8 cellular contexts compared by ENCODE assay signal in the genomic region with DNA sequence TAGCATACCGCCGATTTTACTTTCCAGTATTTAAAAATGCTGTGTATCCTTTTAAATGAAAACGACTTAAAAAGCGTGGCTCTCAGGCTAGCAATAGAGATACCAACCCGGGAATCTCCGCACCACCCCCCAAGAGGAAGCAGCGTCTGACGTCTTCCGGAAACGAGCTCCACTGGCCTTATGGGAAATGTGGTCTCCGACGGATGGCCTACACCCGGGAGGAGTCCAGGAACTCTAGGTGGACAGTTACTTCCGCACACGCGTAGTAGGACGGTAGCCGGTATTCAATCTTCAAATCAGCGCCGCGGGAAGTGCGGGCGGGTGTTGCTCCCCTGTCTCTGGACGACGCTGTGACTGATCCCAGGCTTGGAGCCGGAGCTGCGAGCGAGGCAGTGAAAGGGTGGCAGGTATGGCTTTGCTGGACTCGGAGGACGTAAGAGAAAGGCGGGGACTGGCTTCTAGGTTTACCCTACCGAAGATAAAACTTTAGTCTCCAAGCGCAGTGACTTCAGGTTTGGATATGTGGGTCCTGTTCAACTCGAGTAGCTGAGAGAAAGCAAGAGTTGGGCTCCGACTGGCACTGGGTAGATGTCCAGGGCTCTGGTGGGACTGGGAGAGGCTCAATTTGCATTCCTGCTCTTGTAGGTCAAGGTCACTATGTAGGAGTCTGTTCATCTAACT. TPM values are rescaled to one million over a fixed set of nuclear protein-coding genes. Genes with fewer than 3 reads are reported as not detected.
DNase-seq lines count a peak whose midpoint lies in the region; ATAC-seq and TF ChIP-seq lines count a peak whose summit lies in the region.

A gene (plus strand): TSS at position 257 of the 681 bp plus-strand sequence. CDS start 1,530 bp downstream, outside the sequence.

- no peak for TF ChIP-seq CTCF in ascending aorta (IDR thresholded peaks at IDR 0.05)

- ATAC-seq in GM18499 (IDR thresholded peaks at IDR 0.05; ENCODE audit: insufficient read depth, unreplicated experiment) (peak; percentile 81), HG02938 (IDR thresholded peaks at IDR 0.05; ENCODE audit: unreplicated experiment) (peak; percentile 86), aorta (ENCODE audit: low FRiP score) (peak; percentile 98)

- peak; percentile 59 to 73 for DNase-seq in NCI-H187 (lab: John Stamatoyannopoulos, UW)
- peak; percentile 47 to 94 (median 78) for DNase-seq in T-helper 2 cell
- peak; percentile 63 to 94 for DNase-seq in ascending aorta (ENCODE audit: low spot score in 2 of 2)
- peak; percentile 93 for DNase-seq in hepatic stellate cell (ENCODE audit: low spot score)
- peak; percentile 92 for DNase-seq in aorta

- H3K4me1 ChIP-seq in ascending aorta, result peaks cover 0 to 8% of the 10 kb centered on the region in 2 donors
- no peaks in the 10 kb centered on the region for H3K4me1 ChIP-seq in rectal smooth muscle tissue (ENCODE audit: control insufficient read depth, insufficient read depth, low read length)
- H3K4me1 ChIP-seq in aorta (ENCODE audit: control insufficient read depth in 1 of 2, insufficient read depth in 2 of 2, low read length in 2 of 2), result peaks cover 0 to 2% of the 10 kb centered on the region in 2 donors

- intact Hi-C loops in ascending aorta (cut with DNase I) (loop anchor here (1.0 to 5.0 kb wide), 2 partner anchors 54 to 136 kb away; a partner anchor contains a TSS), aorta (cut with DNase I) (no loop called here)

- H3K9me3 ChIP-seq in ascending aorta (no peaks in the 10 kb centered on the region), aorta (ENCODE audit: control insufficient read depth, low read length) (no peaks in the 10 kb centered on the region)

- H3K36me3 ChIP-seq in ascending aorta (no peaks in the 10 kb centered on the region), rectal smooth muscle tissue (ENCODE audit: control insufficient read depth, insufficient read depth, low read length) (no peaks in the 10 kb centered on the region), aorta (ENCODE audit: control insufficient read depth in 1 of 2, insufficient read depth in 2 of 2, low read length in 1 of 2) (no peaks in the 10 kb centered on the region)

- H3K27ac ChIP-seq in ascending aorta (peak within 1 kb of the TSS; percentile 77 to 81), rectal smooth muscle tissue (ENCODE audit: low read depth, low read length) (peak within 1 kb of the TSS; percentile 76), aorta (ENCODE audit: low read depth in 1 of 2, low read length in 2 of 2) (peak within 1 kb of the TSS; percentile 11 to 78)

- 0% methylated on average over 35 of the region's 35 CpGs for WGBS in aorta, 2 donors

- H3K27me3 ChIP-seq in ascending aorta (no peaks in the 10 kb centered on the region), rectal smooth muscle tissue (ENCODE audit: control insufficient read depth, insufficient read depth, low read length) (no peaks in the 10 kb centered on the region), aorta (ENCODE audit: control insufficient read depth in 1 of 2, insufficient read depth in 2 of 2, low read length in 1 of 2) (no peaks in the 10 kb centered on the region)

- H3K9ac ChIP-seq in rectal smooth muscle tissue (ENCODE audit: low read length), result peak within 1 kb of the TSS; percentile 72

- H3K4me3 ChIP-seq in ascending aorta (peak within 1 kb of the TSS; percentile 59 to 77), rectal smooth muscle tissue (ENCODE audit: low read length) (peak within 1 kb of the TSS; percentile 80), aorta (ENCODE audit: low read length in 2 of 2) (peak within 1 kb of the TSS; percentile 9 to 61)

RNA-seq across cellular contexts. Expression of the gene that starts here (rescaled TPM):
- 0.85 TPM for total RNA-seq in ascending aorta
- 1 to 10 TPM; 3.9 to 6.4 TPM for total RNA-seq in aorta
- polyA plus RNA-seq in aorta, result 1 to 10 TPM; 1.8 to 5.1 TPM

Comparison
In these comparisons a context has a peak if more than half of its experiments do, and no peak if none do; other contexts are left out.
1. Peak in every context shown above with its lines: DNase-seq, ATAC-seq, H3K4me3 ChIP-seq and H3K27ac ChIP-seq.
2. Peak in DNase-seq, H3K4me3 ChIP-seq and H3K27ac ChIP-seq in ascending aorta; RNA of the gene not detected or under 1 TPM.